In the genomic region with DNA sequence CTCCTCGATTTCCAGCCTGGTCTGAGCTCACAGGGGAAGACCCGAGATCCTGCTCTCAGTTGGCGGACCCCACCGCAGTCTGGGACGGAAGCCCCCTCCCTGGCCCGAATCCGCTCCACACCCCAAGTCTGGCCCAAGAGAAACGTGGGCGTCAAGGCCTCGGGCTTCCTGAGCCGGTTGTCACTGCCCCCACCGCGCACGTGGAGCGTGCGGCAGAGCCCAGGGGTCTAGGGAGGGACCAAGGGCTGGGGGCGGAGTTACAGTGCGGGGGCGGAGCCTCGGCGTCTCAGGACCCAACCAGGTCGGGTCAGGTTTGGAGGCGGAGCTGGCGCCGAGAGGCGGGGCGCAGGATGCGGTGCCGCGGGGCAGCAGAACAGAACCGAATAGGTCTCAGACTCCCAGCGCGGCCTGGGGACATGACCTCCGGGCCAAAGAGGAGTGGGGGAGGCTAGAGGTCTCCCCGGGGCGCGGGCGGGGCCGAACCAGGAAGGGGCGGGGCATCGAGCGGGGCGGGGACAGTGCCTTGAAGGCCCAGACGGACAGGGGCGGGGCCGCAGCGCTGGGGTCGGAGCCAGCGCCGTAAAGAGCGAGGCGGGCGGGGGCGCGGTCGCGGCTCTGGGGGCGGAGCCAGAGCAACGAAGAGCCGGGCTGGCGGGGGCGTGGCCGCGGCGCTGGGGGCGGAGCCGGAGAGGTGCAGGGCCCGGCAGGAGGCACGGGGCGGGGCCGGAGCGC, we compare ENCODE assay signal across 8 cellular contexts. TPM values are rescaled to one million over a fixed set of nuclear protein-coding genes. Genes with fewer than 3 reads are reported as not detected.
A peak's percentile ranks its signal among the peaks of the same experiment; 100 is the strongest.
DNase-seq lines count a peak whose midpoint lies in the region; ATAC-seq and TF ChIP-seq lines count a peak whose summit lies in the region.

No MANE protein-coding gene starts in this region.

- H3K9me3 ChIP-seq in BE2C (no peaks in the 10 kb centered on the region), ectodermal cell (ENCODE audit: control insufficient read depth, low read length) (no peaks in the 10 kb centered on the region), lung (ENCODE audit: control insufficient read depth in 2 of 2, insufficient read depth in 1 of 2, low read length in 1 of 2) (no peaks in the 10 kb centered on the region)

- peaks cover 15% of the 10 kb centered on the region for H3K4me1 ChIP-seq in BE2C
- peaks cover 17% of the 10 kb centered on the region for H3K4me1 ChIP-seq in ectodermal cell (ENCODE audit: control insufficient read depth, insufficient read depth, low read length)
- peaks cover 5 to 14% of the 10 kb centered on the region in 2 donors for H3K4me1 ChIP-seq in lung (ENCODE audit: control insufficient read depth in 2 of 2, insufficient read depth in 2 of 2, low read length in 2 of 2)

- POLR2A ChIA-PET in activated CD8-positive, alpha-beta T cell treated with anti-CD3 and anti-CD28 coated beads, Interleukin-2, amount 10 ng/mL, durations not matched to agents 7 days and 5 days (lab: Charles Lee): interaction anchor here (0.6 to 1.3 kb wide), 2 partner anchors 86 to 238 kb away, joined by 3 read pairs; no protein-coding TSS in a partner anchor

- CTCF ChIA-PET in activated CD8-positive, alpha-beta T cell treated with anti-CD3 and anti-CD28 coated beads, Interleukin-2, amount 10 ng/mL, durations not matched to agents 7 days and 5 days (lab: Charles Lee): interaction anchor here (0.7 to 1.2 kb wide), 4 partner anchors 9 to 17 kb away, joined by 3 to 6 read pairs (median 4); no protein-coding TSS in a partner anchor

- DNase-seq in BE2C (peak; percentile 100), GM19240 (ENCODE audit: insufficient read length, low spot score) (peak; percentile 97), NCI-H774 (lab: John Stamatoyannopoulos, UW) (peak; percentile 71), lung (ENCODE audit: low spot score) (peak; percentile 96)
- DNase-seq in activated CD8-positive, alpha-beta T cell treated with anti-CD3 and anti-CD28 coated beads, Interleukin-2, amount 10 ng/mL, durations not matched to agents 7 days and 5 days: peak; percentile 98
- peak; percentile 98 to 100 (median 99) for DNase-seq in stimulated activated CD4-positive, alpha-beta T cell treated with anti-CD3 and anti-CD28 coated beads, TNF-alpha, amount 100 ng/mL, for 1 hour (ENCODE audit: low read depth in 3 of 3, low spot score in 1 of 3)

- TF ChIP-seq CTCF in BE2C (IDR thresholded peaks at IDR 0.05; ENCODE audit: low read depth, low read length) (no peak), lung (IDR thresholded peaks at IDR 0.05; ENCODE audit: control extremely low read depth, extremely low read depth) (no peak)

- no peaks in the 10 kb centered on the region for H3K9me3 Mint-ChIP-seq in activated CD8-positive, alpha-beta T cell treated with anti-CD3 and anti-CD28 coated beads, Interleukin-2, amount 10 ng/mL, durations not matched to agents 7 days and 5 days (ENCODE audit: insufficient read depth)

- peak; percentile 52 for ATAC-seq in HG03442 (IDR thresholded peaks at IDR 0.05; ENCODE audit: unreplicated experiment)
- peak; percentile 76 for ATAC-seq in activated CD8-positive, alpha-beta T cell treated with anti-CD3 and anti-CD28 coated beads, Interleukin-2, amount 10 ng/mL, durations not matched to agents 7 days and 5 days
- ATAC-seq in lung (ENCODE audit: insufficient read depth, low FRiP score): peak; percentile 93

- peak overlapping the region; percentile 91 for H3K27ac Mint-ChIP-seq in activated CD8-positive, alpha-beta T cell treated with anti-CD3 and anti-CD28 coated beads, Interleukin-2, amount 10 ng/mL, durations not matched to agents 7 days and 5 days

- H3K27me3 ChIP-seq in BE2C (peaks cover 24% of the 10 kb centered on the region), ectodermal cell (ENCODE audit: control insufficient read depth, insufficient read depth, low read length, poor library complexity, severe bottlenecking) (peaks cover 69% of the 10 kb centered on the region), lung (ENCODE audit: control insufficient read depth, insufficient read depth) (no peaks in the 10 kb centered on the region)

- peak overlapping the region; percentile 78 for H3K4me3 Mint-ChIP-seq in activated CD8-positive, alpha-beta T cell treated with anti-CD3 and anti-CD28 coated beads, Interleukin-2, amount 10 ng/mL, durations not matched to agents 7 days and 5 days

- peaks cover 4% of the 10 kb centered on the region for H3K27me3 Mint-ChIP-seq in activated CD8-positive, alpha-beta T cell treated with anti-CD3 and anti-CD28 coated beads, Interleukin-2, amount 10 ng/mL, durations not matched to agents 7 days and 5 days (ENCODE audit: low read depth)

- H3K27ac ChIP-seq in ectodermal cell (ENCODE audit: insufficient read depth, low read depth, low read length, poor library complexity, severe bottlenecking): no peak overlapping the region
- H3K27ac ChIP-seq in lung (ENCODE audit: low read depth in 1 of 2, low read length in 1 of 2): no peak overlapping the region

- WGBS in ectodermal cell, 2 experiments: 6 to 7% methylated on average over 72 of the region's 72 CpGs
- WGBS in lung, 2 donors: 1 to 2% methylated on average over 61 to 72 of the region's 72 CpGs

- H3K36me3 Mint-ChIP-seq in activated CD8-positive, alpha-beta T cell treated with anti-CD3 and anti-CD28 coated beads, Interleukin-2, amount 10 ng/mL, durations not matched to agents 7 days and 5 days (ENCODE audit: low read depth): peaks cover 2% of the 10 kb centered on the region

- peaks cover 24% of the 10 kb centered on the region for H3K4me1 Mint-ChIP-seq in activated CD8-positive, alpha-beta T cell treated with anti-CD3 and anti-CD28 coated beads, Interleukin-2, amount 10 ng/mL, durations not matched to agents 7 days and 5 days (ENCODE audit: low read depth)

- no peaks in the 10 kb centered on the region for H3K36me3 ChIP-seq in BE2C
- H3K36me3 ChIP-seq in ectodermal cell (ENCODE audit: control insufficient read depth, insufficient read depth, low read length): no peaks in the 10 kb centered on the region
- no peaks in the 10 kb centered on the region for H3K36me3 ChIP-seq in lung (ENCODE audit: control insufficient read depth in 2 of 2, insufficient read depth in 2 of 2, low read length in 2 of 2)

- H3K4me3 ChIP-seq in BE2C (ENCODE audit: low read depth, low read length) (peak overlapping the region; percentile 60), ectodermal cell (ENCODE audit: insufficient read depth, low read depth, low read length) (peak overlapping the region; percentile 65), lung (peak overlapping the region; percentile 30)

RNA-seq across cellular contexts. Expression of a gene that starts 0.4 kb away (rescaled TPM):
- polyA plus RNA-seq in BE2C (2012; ENCODE audit: insufficient read depth, insufficient read length, low read depth): 3.9 TPM
- total RNA-seq in activated CD8-positive, alpha-beta T cell treated with anti-CD3 and anti-CD28 coated beads, Interleukin-2, amount 10 ng/mL, durations not matched to agents 7 days and 5 days: 10 to 100 TPM; 15.8 to 19.3 TPM
- 1.9 TPM for polyA plus RNA-seq in ectodermal cell (2013, experiment 1 of 4)
- polyA plus RNA-seq in ectodermal cell (2013, experiment 2 of 4): 2.3 TPM
- polyA plus RNA-seq in ectodermal cell (2013, experiment 3 of 4): 3.7 TPM
- 3.9 TPM for polyA plus RNA-seq in ectodermal cell (2013, experiment 4 of 4)
- total RNA-seq in lung: 1 to 10 TPM in 1 of 2 donors, under 1 TPM in 1; 0.57 to 9.0 TPM
- 1 to 10 TPM; 2.1 to 3.6 TPM for polyA plus RNA-seq in lung
